ENCODE assay signal across 9 cellular contexts in genomic region chr10:23448802-23449570, GRCh38. TPM values are rescaled to one million over a fixed set of nuclear protein-coding genes. Genes with fewer than 3 reads are reported as not detected.
DNase-seq lines count a peak whose midpoint lies in the region; ATAC-seq lines count a peak whose summit lies in the region.
"Had no signal": no experiment of that assay in that cellular context is flagged by ENCODE, and none has a peak within 500 bp of the region (broad histone marks: within the 10 kb centered on the region; RNA-seq: fewer than 3 reads in every experiment).

No MANE protein-coding gene starts in this region.

- H3K4me3 Mint-ChIP-seq in CD4-positive, alpha-beta memory T cell = peak overlapping the region in 2 of 8 donors; percentile 31 to 32

- peak in 3 of 5 donors; percentile 22 to 34 (median 27) for DNase-seq in CD4-positive, alpha-beta memory T cell
- DNase-seq in astrocyte of the hippocampus (ENCODE audit: low read depth, low spot score) (peak; percentile 3), NCI-H446 treated with DMSO at 0.1 percent for 48 hours (lab: John Stamatoyannopoulos, UW) (no peak), mucosa of gallbladder (ENCODE audit: low spot score) (no peak), substantia nigra (lab: John Stamatoyannopoulos, UW) (no peak), NCI-H2171 treated with DMSO at 0.1 percent for 48 hours (lab: John Stamatoyannopoulos, UW) (no peak)

- ATAC-seq in GM19395 (IDR thresholded peaks at IDR 0.05; ENCODE audit: unreplicated experiment) = peak; percentile 94
- peak; percentile 79 for ATAC-seq in HG03196 (IDR thresholded peaks at IDR 0.05; ENCODE audit: unreplicated experiment)

- no peak overlapping the region for H3K27ac ChIP-seq in CD4-positive, alpha-beta memory T cell (ENCODE audit: low read depth, low read length)
- H3K27ac ChIP-seq in substantia nigra (ENCODE audit: low read depth, low read length, poor library complexity, severe bottlenecking) = no peak overlapping the region
- H3K27ac ChIP-seq: skin epidermis had no signal

- no peaks in the 10 kb centered on the region for H3K27me3 Mint-ChIP-seq in CD4-positive, alpha-beta memory T cell

- H3K4me1 ChIP-seq in CD4-positive, alpha-beta memory T cell (ENCODE audit: insufficient read depth, low read length) = peaks cover 26% of the 10 kb centered on the region

- H3K27me3 ChIP-seq in CD4-positive, alpha-beta memory T cell (ENCODE audit: insufficient read depth, low read length) = no peaks in the 10 kb centered on the region

- H3K27ac Mint-ChIP-seq in CD4-positive, alpha-beta memory T cell = peak overlapping the region; percentile 25 to 93 (median 81)

- CTCF ChIA-PET in CD4-positive, alpha-beta memory T cell (lab: Charles Lee; ENCODE audit: partially characterized antibody) = interaction anchor here (0.6 to 1.4 kb wide), 5 partner anchors 8 to 125 kb away, joined by 3 read pairs; partner anchors contain the start of gene OTUD1

- peaks cover 4 to 6% of the 10 kb centered on the region in 2 donors for H3K36me3 Mint-ChIP-seq in CD4-positive, alpha-beta memory T cell

- H3K9me3 ChIP-seq in CD4-positive, alpha-beta memory T cell (ENCODE audit: control insufficient read depth in 1 of 2, low read length in 2 of 2) = no peaks in the 10 kb centered on the region

- intact Hi-C loops in CD4-positive, alpha-beta memory T cell (cut with micrococcal nuclease) = loop anchor here (1.0 kb wide), 1 partner anchor 10 kb away; the partner anchor contains the start of gene OTUD1

- H3K36me3 ChIP-seq in CD4-positive, alpha-beta memory T cell (ENCODE audit: insufficient read depth, low read length) = no peaks in the 10 kb centered on the region

- POLR2A ChIA-PET in CD4-positive, alpha-beta memory T cell (lab: Charles Lee; ENCODE audit: partially characterized antibody) = interaction anchor here (0.6 to 2.9 kb wide), 3 partner anchors 9 to 1544 kb away, joined by 3 to 19 read pairs (median 6); partner anchors contain the start of gene OTUD1

- H3K4me3 ChIP-seq in CD4-positive, alpha-beta memory T cell (ENCODE audit: low read length in 2 of 2) = no peak overlapping the region
- H3K4me3 ChIP-seq: skin epidermis had no signal

- peaks cover 20 to 34% (median 29%) of the 10 kb centered on the region in 4 donors for H3K4me1 Mint-ChIP-seq in CD4-positive, alpha-beta memory T cell

- peaks cover 0 to 2% (median 0%) of the 10 kb centered on the region in 8 donors for H3K9me3 Mint-ChIP-seq in CD4-positive, alpha-beta memory T cell

RNA-seq across cellular contexts. Expression of gene OTUD1, which starts 10.1 kb away (rescaled TPM):
- total RNA-seq in CD4-positive, alpha-beta memory T cell = 10 to 100 TPM; 36.2 to 37.7 TPM
- polyA plus RNA-seq in CD4-positive, alpha-beta memory T cell = 10 to 100 TPM in 1 of 2 donors, 1 to 10 TPM in 1; 6.5 to 17.4 TPM
- 24.1 TPM for total RNA-seq in mucosa of gallbladder

Comparison
In these comparisons a context has a peak if more than half of its experiments do, and no peak if none do; other contexts are left out.
1. DNase-seq: peak in CD4-positive, alpha-beta memory T cell (3 of 5) and astrocyte of the hippocampus (single experiment); none in NCI-H446 treated with DMSO at 0.1 percent for 48 hours (single experiment), mucosa of gallbladder (single experiment), substantia nigra (0 of 49) and NCI-H2171 treated with DMSO at 0.1 percent for 48 hours (single experiment).